ENCODE assay signal across 8 cellular contexts in genomic region chr4:153521995-153522799, GRCh38. TPM values are rescaled to one million over a fixed set of nuclear protein-coding genes. Genes with fewer than 3 reads are reported as not detected.
DNase-seq lines count a peak whose midpoint lies in the region; ATAC-seq and FAIRE-seq lines count a peak whose summit lies in the region.

No MANE protein-coding gene starts in this region.

- peaks cover 3 to 15% of the 10 kb centered on the region in 2 donors for H3K4me1 ChIP-seq in small intestine (ENCODE audit: control insufficient read depth in 2 of 2, insufficient read depth in 1 of 2, low read depth in 1 of 2, low read length in 1 of 2)

- no peak overlapping the region for H3K4me3 ChIP-seq in small intestine (ENCODE audit: low read depth in 1 of 2, low read length in 2 of 2)

- peak overlapping the region in 1 of 2 donors; percentile 14 for H3K27ac ChIP-seq in small intestine (ENCODE audit: low read depth in 1 of 2, low read length in 1 of 2)

- no peaks in the 10 kb centered on the region for H3K36me3 ChIP-seq in small intestine (ENCODE audit: control insufficient read depth in 2 of 2, insufficient read depth in 2 of 2, low read length in 2 of 2)

- no peaks in the 10 kb centered on the region for H3K9me3 ChIP-seq in small intestine (ENCODE audit: control insufficient read depth, low read depth)

- no peak for FAIRE-seq in small intestine (lab: Jason Lieb, UNC)

- WGBS in small intestine, 3 donors = 71 to 85% (median 74%) methylated on average over 17 of the region's 17 CpGs

- no peaks in the 10 kb centered on the region for H3K27me3 ChIP-seq in small intestine (ENCODE audit: control insufficient read depth in 2 of 2, insufficient read depth in 2 of 2, low read length in 2 of 2)

- DNase-seq in activated CD8-positive, alpha-beta memory T cell treated with anti-CD3 and anti-CD28 coated beads for 24 hours = peak; percentile 78
- DNase-seq in small intestine (peak; percentile 48), A172 (ENCODE audit: low spot score) (no peak), germinal center (ENCODE audit: low spot score) (no peak), DMS79 (lab: John Stamatoyannopoulos, UW) (no peak), AML-193 (lab: John Stamatoyannopoulos, UW) (no peak)

- ATAC-seq in GM19452 (IDR thresholded peaks at IDR 0.05; ENCODE audit: unreplicated experiment) (peak; percentile 48), HG03442 (IDR thresholded peaks at IDR 0.05; ENCODE audit: unreplicated experiment) (peak; percentile 24)

RNA-seq across cellular contexts. Expression of gene TMEM131L, which starts 56.0 kb away (rescaled TPM):
- polyA plus RNA-seq in small intestine = 1 to 10 TPM in 1 of 3 donors, under 1 TPM in 2; 0.22 to 3.6 (median 0.27) TPM
- total RNA-seq in A172 (2014; rRNA removed; shearing (Covaris generic)) = 8.6 and 9.0 TPM in 2 replicates

Comparison
In these comparisons a context has a peak if more than half of its experiments do, and no peak if none do; other contexts are left out.
1. DNase-seq: peak in activated CD8-positive, alpha-beta memory T cell treated with anti-CD3 and anti-CD28 coated beads for 24 hours (single experiment) and small intestine (single experiment); none in A172 (single experiment), germinal center (single experiment), DMS79 (single experiment) and AML-193 (0 of 2).